14 cellular contexts compared by ENCODE assay signal in the genomic region with DNA sequence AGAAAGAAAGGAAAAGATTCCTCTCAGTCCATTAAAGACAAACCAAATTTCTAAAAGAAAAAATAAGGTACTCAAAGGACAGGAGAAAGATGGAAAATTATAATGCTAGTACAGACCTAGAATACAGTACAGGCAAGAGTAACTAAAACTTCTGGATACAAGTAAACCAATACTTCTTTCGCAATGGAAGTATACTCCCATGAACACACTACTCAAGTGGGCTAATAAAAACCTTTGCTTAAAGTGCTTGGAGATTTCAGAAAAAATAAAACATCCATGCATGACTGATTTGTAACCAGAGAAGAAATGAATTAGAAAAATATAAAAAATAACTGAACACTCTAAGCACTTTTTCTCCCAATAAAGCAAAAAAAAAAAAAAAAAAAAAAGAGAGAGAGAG. TPM values are rescaled to one million over a fixed set of nuclear protein-coding genes. Genes with fewer than 3 reads are reported as not detected.
DNase-seq lines count a peak whose midpoint lies in the region; ATAC-seq and TF ChIP-seq lines count a peak whose summit lies in the region.
"Had no signal": no experiment of that assay in that cellular context is flagged by ENCODE, and none has a peak within 500 bp of the region (broad histone marks: within the 10 kb centered on the region; RNA-seq: fewer than 3 reads in every experiment).

No MANE protein-coding gene starts in this region.

- no peak for TF ChIP-seq CTCF in heart left ventricle (IDR thresholded peaks at IDR 0.05)

- peak overlapping the region; percentile 97 to 99 for H3K27ac Mint-ChIP-seq in T-cell
- peak overlapping the region; percentile 44 to 93 for H3K27ac Mint-ChIP-seq in stimulated activated naive CD8-positive, alpha-beta T cell treated with anti-CD3 and anti-CD28 coated beads, Interleukin-15, amount 100 ng/mL, for 72 hours

- H3K27ac ChIP-seq in heart left ventricle = peak overlapping the region in 8 of 12 donors; percentile 4 to 100 (median 34)

- DNase-seq in heart left ventricle (no peak), left cardiac atrium (no peak), T-cell (no peak), fibroblast of peridontal ligament (ENCODE audit: extremely low read depth) (peak; percentile 45), NCI-H187 (lab: John Stamatoyannopoulos, UW) (no peak)
- no peak for DNase-seq in stimulated activated naive CD8-positive, alpha-beta T cell treated with anti-CD3 and anti-CD28 coated beads, Interleukin-15, amount 100 ng/mL, for 72 hours
- DNase-seq: amniotic stem cell, C1 segment of cervical spinal cord, hypothalamus, Kasumi-1 had no signal

- POLR2A ChIA-PET in T-cell (lab: Charles Lee) = no interaction called here

- no peak overlapping the region for H3K4me3 ChIP-seq in heart left ventricle

- intact Hi-C loops in heart left ventricle (cut with DNase I) (loop anchor here in 1 of 10 donors (10.0 kb wide), 1 partner anchor 155 kb away; no protein-coding TSS in a partner anchor), left cardiac atrium (cut with DNase I) (no loop called here)

- no peak for TF ChIP-seq POLR2A in heart left ventricle (IDR thresholded peaks at IDR 0.05)

- CTCF ChIA-PET in T-cell (lab: Charles Lee) = interaction anchor here in 1 of 2 donors (0.6 to 3.6 kb wide), 3 partner anchors 11 to 26 kb away, joined by 3 to 28 read pairs (median 6); no protein-coding TSS in a partner anchor

- peaks cover 0 to 20% (median 1%) of the 10 kb centered on the region in 9 donors for H3K36me3 ChIP-seq in heart left ventricle

- 92 to 96% (median 94%) methylated on average over 1 of the region's 1 CpG for WGBS in heart left ventricle, 4 donors

- ATAC-seq in heart left ventricle (no peak), left cardiac atrium (no peak), T-cell (replicated peaks in 1 of 4) (no peak), GM18517 (IDR thresholded peaks at IDR 0.05; ENCODE audit: unreplicated experiment) (no peak), GM19452 (IDR thresholded peaks at IDR 0.05; ENCODE audit: unreplicated experiment) (no peak)
- ATAC-seq in stimulated activated naive CD8-positive, alpha-beta T cell treated with anti-CD3 and anti-CD28 coated beads, Interleukin-15, amount 100 ng/mL, for 72 hours = no peak
- ATAC-seq: Panc1, sciatic nerve had no signal

- no peaks in the 10 kb centered on the region for H3K27me3 Mint-ChIP-seq in T-cell
- H3K27me3 Mint-ChIP-seq in stimulated activated naive CD8-positive, alpha-beta T cell treated with anti-CD3 and anti-CD28 coated beads, Interleukin-15, amount 100 ng/mL, for 72 hours = no peaks in the 10 kb centered on the region

- peaks cover 8 to 63% (median 30%) of the 10 kb centered on the region in 12 donors for H3K4me1 ChIP-seq in heart left ventricle

- H3K9me3 Mint-ChIP-seq in T-cell = no peaks in the 10 kb centered on the region
- no peaks in the 10 kb centered on the region for H3K9me3 Mint-ChIP-seq in stimulated activated naive CD8-positive, alpha-beta T cell treated with anti-CD3 and anti-CD28 coated beads, Interleukin-15, amount 100 ng/mL, for 72 hours

- peaks cover 23% of the 10 kb centered on the region for H3K36me3 Mint-ChIP-seq in T-cell

- H3K4me3 Mint-ChIP-seq in T-cell = peak overlapping the region; percentile 78 to 92 (median 91)
- H3K4me3 Mint-ChIP-seq in stimulated activated naive CD8-positive, alpha-beta T cell treated with anti-CD3 and anti-CD28 coated beads, Interleukin-15, amount 100 ng/mL, for 72 hours = peak overlapping the region; percentile 80 to 90

- H3K9me3 ChIP-seq in heart left ventricle = no peaks in the 10 kb centered on the region

- peaks cover 58 to 72% (median 69%) of the 10 kb centered on the region in 3 donors for H3K4me1 Mint-ChIP-seq in T-cell
- peaks cover 46% of the 10 kb centered on the region for H3K4me1 Mint-ChIP-seq in stimulated activated naive CD8-positive, alpha-beta T cell treated with anti-CD3 and anti-CD28 coated beads, Interleukin-15, amount 100 ng/mL, for 72 hours

- no peaks in the 10 kb centered on the region for H3K27me3 ChIP-seq in heart left ventricle

RNA-seq across cellular contexts. Expression of gene ZBTB25, which starts 3.5 kb away (rescaled TPM):
- total RNA-seq in heart left ventricle (10 to 100 TPM; 12.5 to 28.0 (median 19.0) TPM), left cardiac atrium (10 to 100 TPM; 10.6 to 11.9 TPM), T-cell (10 to 100 TPM; 48.0 to 71.9 (median 51.2) TPM)
- 10 to 100 TPM in 1 of 2 donors, 1 to 10 TPM in 1; 4.0 to 10.0 TPM for polyA plus RNA-seq in heart left ventricle

RNA-seq across cellular contexts. Expression of gene ZBTB1, which starts 4.5 kb away (rescaled TPM):
- total RNA-seq in heart left ventricle (10 to 100 TPM; 16.2 to 29.5 (median 21.2) TPM), left cardiac atrium (10 to 100 TPM; 23.2 to 23.7 TPM), T-cell (100 to 1,000 TPM in 2 of 5 donors, 10 to 100 TPM in 3; 69.2 to 130 (median 72.4) TPM)
- 10 to 100 TPM in 1 of 2 donors, 1 to 10 TPM in 1; 9.0 to 11.5 TPM for polyA plus RNA-seq in heart left ventricle

RNA-seq across cellular contexts. Expression of gene AKAP5, which starts 34.8 kb away (rescaled TPM):
- total RNA-seq in heart left ventricle (under 1 TPM in 8 of 9 donors, not detected in 1; 0.12 to 0.61 (median 0.21) TPM), left cardiac atrium (under 1 TPM; 0.26 to 0.27 TPM), T-cell (1 to 10 TPM in 1 of 5 donors, under 1 TPM in 4; 0.26 to 2.0 (median 0.55) TPM)
- polyA plus RNA-seq in heart left ventricle = under 1 TPM; 0.08 TPM

RNA-seq across cellular contexts. Expression of gene HSPA2, which starts 40.5 kb away (rescaled TPM):
- total RNA-seq in heart left ventricle = 10 to 100 TPM in 8 of 9 donors, 1 to 10 TPM in 1; 9.6 to 96.0 (median 22.9) TPM
- 10 to 100 TPM in 1 of 2 donors, 1 to 10 TPM in 1; 3.2 to 25.0 TPM for polyA plus RNA-seq in heart left ventricle
- total RNA-seq in left cardiac atrium = 10 to 100 TPM; 29.8 to 54.2 TPM
- 1 to 10 TPM; 1.2 to 2.7 (median 2.1) TPM for total RNA-seq in T-cell

RNA-seq across cellular contexts. Expression of gene PPP1R36, which starts 49.7 kb away (rescaled TPM):
- total RNA-seq in heart left ventricle (1 to 10 TPM in 1 of 9 donors, under 1 TPM in 3, not detected in 5; 0.39 to 1.0 (median 0.62) TPM), left cardiac atrium (under 1 TPM; 0.38 to 0.47 TPM), T-cell (not detected)
- under 1 TPM; 0.11 to 0.30 TPM for polyA plus RNA-seq in heart left ventricle
